ENCODE assay signal across 4 cellular contexts in genomic region chr1:25308168-25308567, GRCh38. TPM values are rescaled to one million over a fixed set of nuclear protein-coding genes. Genes with fewer than 3 reads are reported as not detected.
"Had no signal": no experiment of that assay in that cellular context is flagged by ENCODE, and none has a peak within 500 bp of the region (broad histone marks: within the 10 kb centered on the region; RNA-seq: fewer than 3 reads in every experiment).

No MANE protein-coding gene starts in this region.

RNA-seq across cellular contexts. Expression of gene RHD, which starts 35.9 kb away (rescaled TPM):
- total RNA-seq: LHCN-M2, M059J, MCF 10A, NCI-H460 had no signal
